Comparison of ENCODE assay signal across 20 cellular contexts in the genomic region with DNA sequence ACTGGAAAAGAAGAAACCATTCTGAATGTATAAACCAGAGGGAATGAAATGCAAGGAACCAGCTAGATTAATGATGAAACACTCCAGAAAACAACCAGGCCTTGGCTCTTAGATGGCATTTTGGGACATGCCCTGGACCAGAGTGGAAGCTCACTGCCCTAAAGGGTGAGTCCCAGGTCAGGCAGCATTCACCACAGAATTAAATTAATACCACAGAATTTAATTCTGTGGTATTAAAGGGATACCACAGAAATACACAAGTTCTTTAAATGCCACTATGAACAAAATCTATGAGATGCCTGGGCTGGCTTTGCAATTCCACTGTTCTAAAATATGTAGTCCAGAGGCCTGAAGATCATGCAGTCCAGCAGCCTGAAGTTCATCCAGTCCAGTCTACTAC.
"Had no signal": no experiment of that assay in that cellular context is flagged by ENCODE, and none has a peak within 500 bp of the region (broad histone marks: within the 10 kb centered on the region; RNA-seq: fewer than 3 reads in every experiment).

No MANE protein-coding gene starts in this region.

- H3K9me3 Mint-ChIP-seq: naive B cell, neural crest cell, type B pancreatic cell had no signal

- H3K27ac Mint-ChIP-seq: effector memory CD8-positive, alpha-beta T cell; naive B cell; natural killer cell treated with Interleukin-12 subunit alpha and Interleukin-12 subunit beta and Interleukin-15 and Interleukin-18, amount 100 ng/mL, for 72 hours; progenitor cell of endocrine pancreas; stimulated activated effector memory CD8-positive, alpha-beta T cell treated with anti-CD3 and anti-CD28 coated beads, Interleukin-12 subunit alpha, Interleukin-12 subunit beta, amount 100 ng/mL, for 72 hours; type B pancreatic cell had no signal

- H3K4me1 Mint-ChIP-seq: naive B cell; neural crest cell; stimulated activated effector memory CD8-positive, alpha-beta T cell treated with anti-CD3 and anti-CD28 coated beads, Interleukin-12 subunit alpha, Interleukin-12 subunit beta, amount 100 ng/mL, for 72 hours had no signal

- H3K9ac ChIP-seq: parathyroid adenoma had no signal

- H3K4me3 ChIP-seq: coronary artery, esophagus squamous epithelium, lower lobe of right lung, right atrium auricular region, stomach, thyroid gland had no signal

- DNase-seq: effector memory CD8-positive, alpha-beta T cell; erythroblast; esophagus squamous epithelium; hypothalamus; left ventricle myocardium superior; lower lobe of right lung; naive B cell; stimulated activated CD4-positive, alpha-beta T cell treated with anti-CD3 and anti-CD28 coated beads, Interleukin-2, amount 100 ng/mL, for 24 hours; stimulated activated CD4-positive, alpha-beta T cell treated with anti-CD3 and anti-CD28 coated beads, Interleukin-4, amount 100 ng/mL, for 24 hours; stimulated activated naive CD4-positive, alpha-beta T cell treated with Interleukin-2 at 50 U/mL for 16 hours; stomach; thyroid gland had no signal

- H3K4me3 Mint-ChIP-seq: effector memory CD8-positive, alpha-beta T cell; naive B cell; natural killer cell treated with Interleukin-12 subunit alpha and Interleukin-12 subunit beta and Interleukin-15 and Interleukin-18, amount 100 ng/mL, for 72 hours; neural crest cell; stimulated activated effector memory CD8-positive, alpha-beta T cell treated with anti-CD3 and anti-CD28 coated beads, Interleukin-12 subunit alpha, Interleukin-12 subunit beta, amount 100 ng/mL, for 72 hours; type B pancreatic cell had no signal

- H3K27me3 Mint-ChIP-seq: effector memory CD8-positive, alpha-beta T cell; natural killer cell treated with Interleukin-12 subunit alpha and Interleukin-12 subunit beta and Interleukin-15 and Interleukin-18, amount 100 ng/mL, for 72 hours; progenitor cell of endocrine pancreas; type B pancreatic cell had no signal

- H3K27me3 ChIP-seq: esophagus squamous epithelium, right atrium auricular region, stomach, thyroid gland had no signal

- H3K4me1 ChIP-seq: esophagus squamous epithelium, lower lobe of right lung, parathyroid adenoma, right atrium auricular region, stomach, thyroid gland had no signal

- H3K9me3 ChIP-seq: esophagus squamous epithelium, lower lobe of right lung, right atrium auricular region, stomach, thyroid gland had no signal

- H3K79me2 ChIP-seq: parathyroid adenoma had no signal

- H3K36me3 ChIP-seq: esophagus squamous epithelium, lower lobe of right lung, right atrium auricular region, stomach, thyroid gland had no signal

- H3K27ac ChIP-seq: coronary artery, esophagus squamous epithelium, lower lobe of right lung, parathyroid adenoma, right atrium auricular region, stomach, thyroid gland had no signal

- H2AFZ ChIP-seq: parathyroid adenoma had no signal

- H3K36me3 Mint-ChIP-seq: naive B cell; natural killer cell treated with Interleukin-12 subunit alpha and Interleukin-12 subunit beta and Interleukin-15 and Interleukin-18, amount 100 ng/mL, for 72 hours; stimulated activated effector memory CD8-positive, alpha-beta T cell treated with anti-CD3 and anti-CD28 coated beads, Interleukin-12 subunit alpha, Interleukin-12 subunit beta, amount 100 ng/mL, for 72 hours; type B pancreatic cell had no signal
